In genomic region chr4:6696611-6697010, GRCh38 we compare ENCODE assay signal across 1 cellular context.
TF ChIP-seq lines count a peak whose summit lies in the region.

No MANE protein-coding gene starts in this region.

TF ChIP-seq in K562, 482 proteins besides CTCF, POLR2A, EP300 and RAD21:
- TF ChIP-seq ZC3H8 (IDR thresholded peaks at IDR 0.05) (no peak), SMARCC2 (IDR thresholded peaks at IDR 0.05; ENCODE audit: low read depth) (no peak), NUFIP1 (IDR thresholded peaks at IDR 0.05; ENCODE audit: partially characterized antibody) (no peak), NR2C1 (IDR thresholded peaks at IDR 0.05) (no peak), NR2C1 (tag; IDR thresholded peaks at IDR 0.05) (no peak), ZNF830 (CRISPR knock-in tag; IDR thresholded peaks at IDR 0.05) (no peak), HDAC2 (IDR thresholded peaks at IDR 0.05) (no peak), ARHGAP35 (IDR thresholded peaks at IDR 0.05; ENCODE audit: partially characterized antibody) (no peak), DDX20 (tag; IDR thresholded peaks at IDR 0.05; ENCODE audit: low read depth) (no peak), ARID1B (IDR thresholded peaks at IDR 0.05) (no peak), MTF1 (CRISPR knock-in tag; IDR thresholded peaks at IDR 0.05; ENCODE audit: borderline replicate concordance) (no peak), SMAD1 (IDR thresholded peaks at IDR 0.05; ENCODE audit: low read depth, low read length, partially characterized antibody) (no peak), NEUROD1 (IDR thresholded peaks at IDR 0.05; ENCODE audit: borderline replicate concordance, low read depth, low read length, partially characterized antibody) (no peak), VEZF1 (CRISPR knock-in tag; IDR thresholded peaks at IDR 0.05) (no peak), NFIX (CRISPR knock-in tag; IDR thresholded peaks at IDR 0.05; ENCODE audit: low read depth) (no peak), FOXM1 (IDR thresholded peaks at IDR 0.05; ENCODE audit: low read depth) (no peak), FOXM1 (CRISPR knock-in tag; IDR thresholded peaks at IDR 0.05; ENCODE audit: low read depth) (no peak), NCOA6 (IDR thresholded peaks at IDR 0.05) (no peak), PCBP1 (IDR thresholded peaks at IDR 0.05; ENCODE audit: low read depth, low read length, poor library complexity, severe bottlenecking) (no peak)
- TF ChIP-seq, protein P1, sequence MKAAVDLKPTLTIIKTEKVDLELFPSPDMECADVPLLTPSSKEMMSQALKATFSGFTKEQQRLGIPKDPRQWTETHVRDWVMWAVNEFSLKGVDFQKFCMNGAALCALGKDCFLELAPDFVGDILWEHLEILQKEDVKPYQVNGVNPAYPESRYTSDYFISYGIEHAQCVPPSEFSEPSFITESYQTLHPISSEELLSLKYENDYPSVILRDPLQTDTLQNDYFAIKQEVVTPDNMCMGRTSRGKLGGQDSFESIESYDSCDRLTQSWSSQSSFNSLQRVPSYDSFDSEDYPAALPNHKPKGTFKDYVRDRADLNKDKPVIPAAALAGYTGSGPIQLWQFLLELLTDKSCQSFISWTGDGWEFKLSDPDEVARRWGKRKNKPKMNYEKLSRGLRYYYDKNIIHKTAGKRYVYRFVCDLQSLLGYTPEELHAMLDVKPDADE (conservative IDR thresholded peaks at IDR 0.05; ENCODE audit: control insufficient read depth, low read depth, low read length): no peak
- TF ChIP-seq, protein P2, sequence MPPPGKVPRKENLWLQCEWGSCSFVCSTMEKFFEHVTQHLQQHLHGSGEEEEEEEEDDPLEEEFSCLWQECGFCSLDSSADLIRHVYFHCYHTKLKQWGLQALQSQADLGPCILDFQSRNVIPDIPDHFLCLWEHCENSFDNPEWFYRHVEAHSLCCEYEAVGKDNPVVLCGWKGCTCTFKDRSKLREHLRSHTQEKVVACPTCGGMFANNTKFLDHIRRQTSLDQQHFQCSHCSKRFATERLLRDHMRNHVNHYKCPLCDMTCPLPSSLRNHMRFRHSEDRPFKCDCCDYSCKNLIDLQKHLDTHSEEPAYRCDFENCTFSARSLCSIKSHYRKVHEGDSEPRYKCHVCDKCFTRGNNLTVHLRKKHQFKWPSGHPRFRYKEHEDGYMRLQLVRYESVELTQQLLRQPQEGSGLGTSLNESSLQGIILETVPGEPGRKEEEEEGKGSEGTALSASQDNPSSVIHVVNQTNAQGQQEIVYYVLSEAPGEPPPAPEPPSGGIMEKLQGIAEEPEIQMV (tag; conservative IDR thresholded peaks at IDR 0.05; ENCODE audit: low read depth): no peak
- TF ChIP-seq, protein P3, sequence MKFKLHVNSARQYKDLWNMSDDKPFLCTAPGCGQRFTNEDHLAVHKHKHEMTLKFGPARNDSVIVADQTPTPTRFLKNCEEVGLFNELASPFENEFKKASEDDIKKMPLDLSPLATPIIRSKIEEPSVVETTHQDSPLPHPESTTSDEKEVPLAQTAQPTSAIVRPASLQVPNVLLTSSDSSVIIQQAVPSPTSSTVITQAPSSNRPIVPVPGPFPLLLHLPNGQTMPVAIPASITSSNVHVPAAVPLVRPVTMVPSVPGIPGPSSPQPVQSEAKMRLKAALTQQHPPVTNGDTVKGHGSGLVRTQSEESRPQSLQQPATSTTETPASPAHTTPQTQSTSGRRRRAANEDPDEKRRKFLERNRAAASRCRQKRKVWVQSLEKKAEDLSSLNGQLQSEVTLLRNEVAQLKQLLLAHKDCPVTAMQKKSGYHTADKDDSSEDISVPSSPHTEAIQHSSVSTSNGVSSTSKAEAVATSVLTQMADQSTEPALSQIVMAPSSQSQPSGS (CRISPR knock-in tag; IDR thresholded peaks at IDR 0.05): no peak
